Comparison of ENCODE assay signal across 12 cellular contexts in the genomic region with DNA sequence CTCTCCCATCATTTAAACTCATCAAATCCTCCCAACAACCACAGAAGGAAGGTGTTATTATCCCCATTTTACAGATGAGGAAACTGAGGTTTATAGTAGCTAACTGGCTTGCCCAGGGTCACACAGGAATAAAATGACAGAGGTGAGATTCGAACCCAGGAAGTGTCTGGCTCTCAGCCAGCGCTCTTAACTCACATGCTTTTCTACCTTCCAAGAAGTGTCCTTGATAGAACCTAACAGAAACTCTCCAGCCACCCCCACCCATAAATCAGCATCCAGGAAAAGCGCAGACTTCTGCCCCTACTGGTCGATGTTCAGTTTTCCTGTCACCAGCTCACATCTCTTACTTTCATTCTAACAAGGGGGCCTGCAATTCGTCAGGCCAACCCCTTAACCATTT. TPM values are rescaled to one million over a fixed set of nuclear protein-coding genes. Genes with fewer than 3 reads are reported as not detected.
DNase-seq lines count a peak whose midpoint lies in the region; ATAC-seq and TF ChIP-seq lines count a peak whose summit lies in the region.
"Had no signal": no experiment of that assay in that cellular context is flagged by ENCODE, and none has a peak within 500 bp of the region (broad histone marks: within the 10 kb centered on the region; RNA-seq: fewer than 3 reads in every experiment).

No MANE protein-coding gene starts in this region.

- ATAC-seq in HG02885 (IDR thresholded peaks at IDR 0.05; ENCODE audit: poor library complexity, unreplicated experiment) (no peak), GM18870 (IDR thresholded peaks at IDR 0.05; ENCODE audit: unreplicated experiment) (no peak), HG03378 (IDR thresholded peaks at IDR 0.05; ENCODE audit: unreplicated experiment) (no peak)

- no peak overlapping the region for H3K4me3 ChIP-seq in fibroblast of pulmonary artery (replicated peaks; ENCODE audit: low read depth, low read length)

- TF ChIP-seq CTCF in GM12872 (IDR thresholded peaks at IDR 0.05; ENCODE audit: insufficient read depth, low read depth, low read length) (peak; percentile 55), fibroblast of pulmonary artery (IDR thresholded peaks at IDR 0.05; ENCODE audit: low read length, missing control alignments) (peak; percentile 36)

- DNase-seq in A172 (ENCODE audit: low spot score), result peak; percentile 23
- DNase-seq in RPMI8226, result peak; percentile 41
- peak; percentile 10 for DNase-seq in fibroblast of pulmonary artery (ENCODE audit: low read depth)
- DNase-seq in GM19238 (ENCODE audit: insufficient read length, low spot score), result no peak
- DNase-seq: activated CD8-positive, alpha-beta memory T cell treated with anti-CD3 and anti-CD28 coated beads, Interleukin-2, amount 50 U/mL, for 48 hours; NCI-H1092 treated with DMSO at 0.1 percent for 48 hours; Right ventricle myocardium superior; small intestine had no signal

RNA-seq across cellular contexts. Expression of a gene that starts 51.7 kb away (rescaled TPM):
- 0.47 and 1.9 TPM in 2 replicates for total RNA-seq in A172 (2014; rRNA removed; shearing (Covaris generic))
- total RNA-seq: Right ventricle myocardium superior had no signal

RNA-seq across cellular contexts. Expression of a gene that starts 52.9 kb away (rescaled TPM):
- total RNA-seq in A172 (2014; rRNA removed; shearing (Covaris generic)), result 1.5 TPM in 2 replicates
